21 cellular contexts compared by ENCODE assay signal in the genomic region with DNA sequence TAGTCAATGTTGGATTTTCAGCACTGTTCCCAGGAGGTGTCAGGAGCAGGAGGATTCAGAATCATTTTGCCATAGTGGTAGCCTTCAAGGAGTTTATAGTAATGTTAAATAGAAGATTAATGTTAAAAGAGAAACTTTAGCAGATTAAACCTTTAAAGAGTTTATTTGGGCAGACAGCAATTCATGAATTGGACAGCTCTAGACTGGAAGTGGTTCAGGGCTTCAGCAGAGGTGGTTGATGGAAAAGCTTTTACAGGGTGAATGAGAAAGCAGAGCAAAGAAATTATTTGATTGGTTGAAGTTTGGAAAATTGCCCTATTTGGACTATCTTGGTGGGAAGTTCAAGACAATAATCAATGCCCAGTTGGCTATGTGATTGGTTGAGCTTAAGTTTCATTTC.
DNase-seq lines count a peak whose midpoint lies in the region; ATAC-seq, FAIRE-seq and TF ChIP-seq lines count a peak whose summit lies in the region.
"Had no signal": no experiment of that assay in that cellular context is flagged by ENCODE, and none has a peak within 500 bp of the region (broad histone marks: within the 10 kb centered on the region; RNA-seq: fewer than 3 reads in every experiment).

No MANE protein-coding gene starts in this region.

- H2BK120ac ChIP-seq in IMR-90 (ENCODE audit: low read depth, low read length), result no peak overlapping the region; the same call in 1 of the 2 replicates

- no peaks in the 10 kb centered on the region for H3K36me3 ChIP-seq in IMR-90 (ENCODE audit: control insufficient read depth, insufficient read depth, low read length)
- no peaks in the 10 kb centered on the region for H3K36me3 ChIP-seq in K562 (ENCODE audit: control insufficient read depth, insufficient read depth, low read length)
- H3K36me3 ChIP-seq in vagina, result no peaks in the 10 kb centered on the region
- H3K36me3 ChIP-seq: BE2C had no signal

- H3K4me1 ChIP-seq in IMR-90 (ENCODE audit: control insufficient read depth, insufficient read depth, low read length) (peaks cover 14% of the 10 kb centered on the region; the same call in 1 of the 2 replicates), K562 (replicated peaks in 1 of 2; ENCODE audit: control insufficient read depth in 2 of 2, insufficient read depth in 2 of 2, low read length in 2 of 2) (peaks cover 3 to 15% of the 10 kb centered on the region in 2 experiments; a peak in 3 of 5 replicates), vagina (peaks cover 38% of the 10 kb centered on the region)

- no peak overlapping the region for H3K9ac ChIP-seq in IMR-90 (ENCODE audit: low read depth, low read length)
- no peak overlapping the region for H3K9ac ChIP-seq in K562 (ENCODE audit: insufficient read depth in 1 of 2, low read depth in 2 of 2, low read length in 2 of 2)
- H3K9ac ChIP-seq: KMS-11 had no signal

- TF ChIP-seq POLR2A in IMR-90 (IDR thresholded peaks at IDR 0.05; ENCODE audit: low read depth, low read length) (no peak), K562 (conservative IDR thresholded peaks at IDR 0.05) (no peak), vagina (IDR thresholded peaks at IDR 0.05) (no peak)

- ATAC-seq in IMR-90 (ENCODE audit: low read depth) (no peak), K562 (no peak), GM19351 (IDR thresholded peaks at IDR 0.05; ENCODE audit: unreplicated experiment) (no peak)
- no peak for ATAC-seq in stimulated activated naive B cell treated with anti-CD40 and anti-IgM and Interleukin-4, amounts not matched to agents 10 μg/mL and 1 μg/mL and 100 μg/mL, for 72 hours (replicated peaks)
- ATAC-seq: GM23338, HCT116 had no signal

- no peaks in the 10 kb centered on the region for H3K79me1 ChIP-seq in IMR-90 (ENCODE audit: low read depth in 1 of 2, low read length in 2 of 2)

- peaks cover 7% of the 10 kb centered on the region; the same call in 1 of the 2 replicates for H3K9me1 ChIP-seq in IMR-90 (ENCODE audit: insufficient read depth, low read length)
- no peaks in the 10 kb centered on the region for H3K9me1 ChIP-seq in K562 (ENCODE audit: control insufficient read depth, insufficient read depth, low read length)

- H3K18ac ChIP-seq in IMR-90 (ENCODE audit: low read depth, low read length), result peak overlapping the region; percentile 16; the same call in 1 of the 2 replicates

- H3K4me2 ChIP-seq in IMR-90 (ENCODE audit: low read depth, low read length) (no peak overlapping the region), K562 (ENCODE audit: insufficient read depth, low read length) (no peak overlapping the region)
- H3K4me2 ChIP-seq: GM23338 had no signal

- H3K23ac ChIP-seq in IMR-90 (ENCODE audit: low read depth, low read length), result no peak overlapping the region

- H3K4me1 Mint-ChIP-seq in Calu3 (ENCODE audit: low read depth, unreplicated experiment) (peaks cover 70% of the 10 kb centered on the region), osteocyte (ENCODE audit: unreplicated experiment) (peaks cover 80% of the 10 kb centered on the region)
- H3K4me1 Mint-ChIP-seq in stimulated activated naive B cell treated with anti-CD40 and anti-IgM and Interleukin-4, amounts not matched to agents 10 μg/mL and 1 μg/mL and 100 μg/mL, for 72 hours, result peaks cover 4 to 9% of the 10 kb centered on the region in 2 donors

- peaks cover 2% of the 10 kb centered on the region for H3K9me3 Mint-ChIP-seq in Calu3 (ENCODE audit: low read depth, unreplicated experiment)
- H3K9me3 Mint-ChIP-seq in osteocyte (ENCODE audit: unreplicated experiment), result no peaks in the 10 kb centered on the region
- H3K9me3 Mint-ChIP-seq in stimulated activated naive B cell treated with anti-CD40 and anti-IgM and Interleukin-4, amounts not matched to agents 10 μg/mL and 1 μg/mL and 100 μg/mL, for 72 hours, result no peaks in the 10 kb centered on the region
- H3K9me3 Mint-ChIP-seq: CD4-positive, alpha-beta T cell; GM23338; IgD-negative memory B cell had no signal

- H4K5ac ChIP-seq in IMR-90 (ENCODE audit: low read depth, low read length), result no peak overlapping the region; the same call in 1 of the 2 replicates

- no peak overlapping the region for H2AFZ ChIP-seq in IMR-90 (replicated peaks; ENCODE audit: low read length, poor library complexity)
- 0 out of 2 replicates have a peak overlapping the region, but pooled peaks have one; percentile 5 for H2AFZ ChIP-seq in K562 (ENCODE audit: low read depth, low read length)
- H2AFZ ChIP-seq: GM23338 had no signal

- no TSS peak for BruUV-seq in Calu3 (replicated peaks; lab: Mats Ljungman, UMichigan)
- no TSS peak for BruUV-seq in IMR-90 (replicated peaks; lab: Mats Ljungman, UMichigan)
- BruUV-seq in K562 (replicated peaks; lab: Mats Ljungman, UMichigan), result no TSS peak

- H2BK20ac ChIP-seq in IMR-90 (ENCODE audit: low read depth, low read length), result peak overlapping the region; percentile 24; the same call in 1 of the 2 replicates

- H2BK15ac ChIP-seq in IMR-90 (ENCODE audit: low read depth, low read length), result no peak overlapping the region

- H3K27me3 ChIP-seq in IMR-90 (ENCODE audit: control insufficient read depth, insufficient read depth, low read length) (no peaks in the 10 kb centered on the region), K562 (ENCODE audit: control insufficient read depth in 2 of 2, insufficient read depth in 2 of 2, low read length in 2 of 2) (no peaks in the 10 kb centered on the region), vagina (no peaks in the 10 kb centered on the region)
- H3K27me3 ChIP-seq: BE2C had no signal

- H3K27ac Mint-ChIP-seq in Calu3 (ENCODE audit: unreplicated experiment) (peak overlapping the region; percentile 15), osteocyte (ENCODE audit: unreplicated experiment) (peak overlapping the region; percentile 40)
- no peak overlapping the region for H3K27ac Mint-ChIP-seq in stimulated activated naive B cell treated with anti-CD40 and anti-IgM and Interleukin-4, amounts not matched to agents 10 μg/mL and 1 μg/mL and 100 μg/mL, for 72 hours
- H3K27ac Mint-ChIP-seq: CD4-positive, alpha-beta T cell; GM23338 had no signal

- no peak overlapping the region for H2AK5ac ChIP-seq in IMR-90 (ENCODE audit: low read depth, low read length)

- DNase-seq in Calu3, result no peak
- no peak for DNase-seq in IMR-90
- no peak for DNase-seq in K562 (ENCODE audit: extremely low read depth in 1 of 4, low spot score in 3 of 4)
- DNase-seq in osteocyte (ENCODE audit: extremely low spot score, unreplicated experiment), result no peak
- no peak for DNase-seq in stimulated activated CD4-positive, alpha-beta T cell treated with anti-CD3 and anti-CD28 coated beads, Interleukin-12 subunit alpha, Interleukin-12 subunit beta, amount 100 ng/mL, for 4 hours
- DNase-seq in vagina (ENCODE audit: extremely low spot score in 2 of 2), result no peak
- no peak for DNase-seq in stimulated activated naive B cell treated with anti-CD40 and anti-IgM and Interleukin-4, amounts not matched to agents 10 μg/mL and 1 μg/mL and 100 μg/mL, for 72 hours
- DNase-seq: ACHN; BE2C; CD4-positive, alpha-beta T cell; DMS79 treated with DMSO at 0.1 percent for 48 hours; GF-D8; H7 had no signal

- FAIRE-seq in K562 (lab: Jason Lieb, UNC), result no peak
- FAIRE-seq: A204.1, HTR-8/SVneo had no signal

- no peak overlapping the region for H2BK5ac ChIP-seq in IMR-90 (ENCODE audit: low read depth, low read length, poor library complexity, severe bottlenecking)

- no peak overlapping the region for H2AK9ac ChIP-seq in IMR-90 (replicated peaks; ENCODE audit: low read depth, low read length, poor library complexity)

- H3K36me3 Mint-ChIP-seq in Calu3 (ENCODE audit: insufficient read depth, unreplicated experiment), result no peaks in the 10 kb centered on the region
- H3K36me3 Mint-ChIP-seq in osteocyte (ENCODE audit: unreplicated experiment), result no peaks in the 10 kb centered on the region
- H3K36me3 Mint-ChIP-seq in stimulated activated naive B cell treated with anti-CD40 and anti-IgM and Interleukin-4, amounts not matched to agents 10 μg/mL and 1 μg/mL and 100 μg/mL, for 72 hours, result no peaks in the 10 kb centered on the region
- H3K36me3 Mint-ChIP-seq: IgD-negative memory B cell had no signal

- H3K27ac ChIP-seq in IMR-90 (ENCODE audit: insufficient read depth, low read length) (no peak overlapping the region), K562 (ENCODE audit: extremely low read depth, low read depth, low read length) (no peak overlapping the region), vagina (no peak overlapping the region)
- H3K27ac ChIP-seq: C4-2B, KMS-11 had no signal

- H3K79me2 ChIP-seq in K562 (ENCODE audit: control insufficient read depth, insufficient read depth, low read length), result no peaks in the 10 kb centered on the region

- intact Hi-C loops in Calu3 (cut with micrococcal nuclease; ENCODE audit: unreplicated experiment), result loop anchor here (2.0 to 10.0 kb wide), 2 partner anchors 163 to 771 kb away; no protein-coding TSS in a partner anchor
- intact Hi-C loops in IMR-90 (cut with micrococcal nuclease), result loop anchor here (10.0 kb wide), 1 partner anchor 771 kb away; no protein-coding TSS in a partner anchor
- intact Hi-C loops in K562 (cut with micrococcal nuclease), result no loop called here
- intact Hi-C loops in vagina (cut with DNase I), result no loop called here

- H3K4me3 Mint-ChIP-seq in Calu3 (ENCODE audit: low read depth, unreplicated experiment) (no peak overlapping the region), osteocyte (ENCODE audit: unreplicated experiment) (no peak overlapping the region)
- H3K4me3 Mint-ChIP-seq in stimulated activated naive B cell treated with anti-CD40 and anti-IgM and Interleukin-4, amounts not matched to agents 10 μg/mL and 1 μg/mL and 100 μg/mL, for 72 hours, result no peak overlapping the region
- H3K4me3 Mint-ChIP-seq: CD4-positive, alpha-beta T cell; GM23338; IgD-negative memory B cell had no signal

- CTCF ChIA-PET in Calu3 (lab: Charles Lee) (interaction anchor here (1.1 to 2.0 kb wide), 2 partner anchors 20 to 24 kb away, joined by 6 to 9 read pairs; no protein-coding TSS in a partner anchor), IMR-90 (lab: Yijun Ruan, JAX) (interaction anchor here (0.7 kb wide), 1 partner anchor 718 kb away, joined by 4 read pairs; no protein-coding TSS in a partner anchor), K562 (lab: Yijun Ruan, JAX; ENCODE audit: low intra/inter-chr PET ratio) (no interaction called here)

- H3K4me3 ChIP-seq in IMR-90 (ENCODE audit: insufficient read depth, low read depth, low read length) (no peak overlapping the region), K562 (no peak overlapping the region), vagina (no peak overlapping the region)
- H3K4me3 ChIP-seq: GM23338 had no signal

- H3K4ac ChIP-seq in IMR-90 (ENCODE audit: low read depth, low read length), result no peak overlapping the region

- in situ Hi-C loops in IMR-90 (cut with MboI; ENCODE audit: low sequenced_read_pairs), result no loop called here
- in situ Hi-C loops in K562 (cut with MboI), result no loop called here

- POLR2A ChIA-PET in IMR-90 (lab: Charles Lee; ENCODE audit: unreplicated experiment), result no interaction called here
- POLR2A ChIA-PET in K562 (lab: Yijun Ruan, JAX), result interaction anchor here (1.4 kb wide), 1 partner anchor 9 kb away, joined by 3 read pairs; no protein-coding TSS in a partner anchor

- H4K20me1 ChIP-seq in IMR-90 (ENCODE audit: insufficient read depth, low read length) (no peaks in the 10 kb centered on the region), K562 (replicated peaks; ENCODE audit: control insufficient read depth, insufficient read depth, low read length) (no peaks in the 10 kb centered on the region)

- dilution Hi-C loops in IMR-90 (cut with HindIII; ENCODE audit: low sequenced_read_pairs, unreplicated experiment), result no loop called here

- no peak overlapping the region for H3K14ac ChIP-seq in IMR-90 (replicated peaks; ENCODE audit: low read depth, low read length)

- no peak for TF ChIP-seq CTCF in Calu3 (IDR thresholded peaks at IDR 0.05; ENCODE audit: unreplicated experiment)
- TF ChIP-seq CTCF in IMR-90 (conservative IDR thresholded peaks at IDR 0.05; ENCODE audit: low read depth, low read length), result no peak
- no peak for TF ChIP-seq CTCF in K562 (IDR thresholded peaks at IDR 0.05 in 2 of 3, conservative IDR thresholded peaks at IDR 0.05 in 1 of 3; ENCODE audit: insufficient read depth in 2 of 3, low read depth in 1 of 3, low read length in 3 of 3)
- TF ChIP-seq CTCF in osteocyte (IDR thresholded peaks at IDR 0.05), result no peak
- TF ChIP-seq CTCF in vagina (IDR thresholded peaks at IDR 0.05), result no peak

- H4K8ac ChIP-seq in IMR-90 (ENCODE audit: low read depth in 2 of 2, low read length in 2 of 2), result no peak overlapping the region; a peak in 1 of 4 replicates

- H4K91ac ChIP-seq in IMR-90 (ENCODE audit: insufficient read depth, low read depth, low read length), result no peak overlapping the region

- H3K9me3 ChIP-seq in IMR-90 (ENCODE audit: control insufficient read depth, insufficient read depth, low read length) (no peaks in the 10 kb centered on the region), K562 (replicated peaks; ENCODE audit: control insufficient read depth, insufficient read depth, low read depth, low read length) (no peaks in the 10 kb centered on the region; the same call in 1 of the 2 replicates), vagina (no peaks in the 10 kb centered on the region)
- H3K9me3 ChIP-seq: BE2C had no signal

- H3K27me3 Mint-ChIP-seq in Calu3 (ENCODE audit: unreplicated experiment), result no peaks in the 10 kb centered on the region
- H3K27me3 Mint-ChIP-seq in osteocyte (ENCODE audit: unreplicated experiment), result no peaks in the 10 kb centered on the region
- no peaks in the 10 kb centered on the region for H3K27me3 Mint-ChIP-seq in stimulated activated naive B cell treated with anti-CD40 and anti-IgM and Interleukin-4, amounts not matched to agents 10 μg/mL and 1 μg/mL and 100 μg/mL, for 72 hours
- H3K27me3 Mint-ChIP-seq: CD4-positive, alpha-beta T cell; IgD-negative memory B cell had no signal

- no peak overlapping the region for H3K56ac ChIP-seq in IMR-90 (ENCODE audit: extremely low read depth, insufficient read depth, low read length)

- TF ChIP-seq RAD21 in IMR-90 (IDR thresholded peaks at IDR 0.05; ENCODE audit: low read length) (no peak), K562 (CRISPR knock-in tag; conservative IDR thresholded peaks at IDR 0.05 in 1 of 2, IDR thresholded peaks at IDR 0.05 in 1 of 2) (no peak)

- no peak for TF ChIP-seq EP300 in K562 (IDR thresholded peaks at IDR 0.05; ENCODE audit: low read length)

Comparison
In these comparisons a context has a peak if more than half of its experiments do, and no peak if none do; other contexts are left out.
1. intact Hi-C loops: an anchor here in Calu3 (2.0 to 10.0 kb wide) and IMR-90 (10.0 kb wide); none called in K562 and vagina.